In the genomic region with DNA sequence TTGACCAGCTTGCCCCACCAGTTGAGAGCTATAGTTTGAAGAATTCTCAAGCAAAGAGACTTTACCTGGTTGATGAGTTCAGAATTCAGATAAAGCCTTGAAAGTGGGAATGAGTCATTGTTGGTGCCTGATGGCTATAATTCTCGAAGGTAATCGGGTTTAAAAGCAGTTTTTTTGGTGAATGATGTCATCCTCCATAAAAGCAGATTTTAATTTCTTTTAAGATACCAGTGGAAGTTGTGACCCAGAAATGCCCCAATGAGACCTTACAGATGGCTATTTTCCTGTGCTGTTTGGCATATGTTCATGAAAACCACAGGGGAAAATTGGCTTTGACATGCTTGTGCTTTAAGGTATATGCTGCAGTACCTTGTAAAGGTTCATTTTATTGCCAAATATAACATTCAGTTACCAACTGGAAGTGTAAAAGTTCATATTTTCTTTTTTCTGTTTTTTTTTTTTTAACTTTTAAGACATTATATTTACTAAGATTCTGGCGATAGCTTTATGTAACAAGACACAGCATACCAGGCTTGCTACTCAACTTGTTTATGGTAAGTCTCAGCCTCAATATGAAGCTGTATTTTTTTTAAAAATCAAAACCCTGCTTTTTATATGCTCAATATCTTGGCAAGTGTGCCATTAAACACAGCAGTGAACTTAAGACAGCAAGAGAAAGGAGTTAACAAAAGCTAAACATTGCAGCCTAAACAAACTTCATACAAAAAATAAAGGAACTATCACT, we compare ENCODE assay signal across 1 cellular context.
TF ChIP-seq lines count a peak whose summit lies in the region.

No MANE protein-coding gene starts in this region.

TF ChIP-seq in GM23338, 12 proteins besides CTCF, POLR2A, EP300 and RAD21 (continued from another document):
- TF ChIP-seq, protein P1, sequence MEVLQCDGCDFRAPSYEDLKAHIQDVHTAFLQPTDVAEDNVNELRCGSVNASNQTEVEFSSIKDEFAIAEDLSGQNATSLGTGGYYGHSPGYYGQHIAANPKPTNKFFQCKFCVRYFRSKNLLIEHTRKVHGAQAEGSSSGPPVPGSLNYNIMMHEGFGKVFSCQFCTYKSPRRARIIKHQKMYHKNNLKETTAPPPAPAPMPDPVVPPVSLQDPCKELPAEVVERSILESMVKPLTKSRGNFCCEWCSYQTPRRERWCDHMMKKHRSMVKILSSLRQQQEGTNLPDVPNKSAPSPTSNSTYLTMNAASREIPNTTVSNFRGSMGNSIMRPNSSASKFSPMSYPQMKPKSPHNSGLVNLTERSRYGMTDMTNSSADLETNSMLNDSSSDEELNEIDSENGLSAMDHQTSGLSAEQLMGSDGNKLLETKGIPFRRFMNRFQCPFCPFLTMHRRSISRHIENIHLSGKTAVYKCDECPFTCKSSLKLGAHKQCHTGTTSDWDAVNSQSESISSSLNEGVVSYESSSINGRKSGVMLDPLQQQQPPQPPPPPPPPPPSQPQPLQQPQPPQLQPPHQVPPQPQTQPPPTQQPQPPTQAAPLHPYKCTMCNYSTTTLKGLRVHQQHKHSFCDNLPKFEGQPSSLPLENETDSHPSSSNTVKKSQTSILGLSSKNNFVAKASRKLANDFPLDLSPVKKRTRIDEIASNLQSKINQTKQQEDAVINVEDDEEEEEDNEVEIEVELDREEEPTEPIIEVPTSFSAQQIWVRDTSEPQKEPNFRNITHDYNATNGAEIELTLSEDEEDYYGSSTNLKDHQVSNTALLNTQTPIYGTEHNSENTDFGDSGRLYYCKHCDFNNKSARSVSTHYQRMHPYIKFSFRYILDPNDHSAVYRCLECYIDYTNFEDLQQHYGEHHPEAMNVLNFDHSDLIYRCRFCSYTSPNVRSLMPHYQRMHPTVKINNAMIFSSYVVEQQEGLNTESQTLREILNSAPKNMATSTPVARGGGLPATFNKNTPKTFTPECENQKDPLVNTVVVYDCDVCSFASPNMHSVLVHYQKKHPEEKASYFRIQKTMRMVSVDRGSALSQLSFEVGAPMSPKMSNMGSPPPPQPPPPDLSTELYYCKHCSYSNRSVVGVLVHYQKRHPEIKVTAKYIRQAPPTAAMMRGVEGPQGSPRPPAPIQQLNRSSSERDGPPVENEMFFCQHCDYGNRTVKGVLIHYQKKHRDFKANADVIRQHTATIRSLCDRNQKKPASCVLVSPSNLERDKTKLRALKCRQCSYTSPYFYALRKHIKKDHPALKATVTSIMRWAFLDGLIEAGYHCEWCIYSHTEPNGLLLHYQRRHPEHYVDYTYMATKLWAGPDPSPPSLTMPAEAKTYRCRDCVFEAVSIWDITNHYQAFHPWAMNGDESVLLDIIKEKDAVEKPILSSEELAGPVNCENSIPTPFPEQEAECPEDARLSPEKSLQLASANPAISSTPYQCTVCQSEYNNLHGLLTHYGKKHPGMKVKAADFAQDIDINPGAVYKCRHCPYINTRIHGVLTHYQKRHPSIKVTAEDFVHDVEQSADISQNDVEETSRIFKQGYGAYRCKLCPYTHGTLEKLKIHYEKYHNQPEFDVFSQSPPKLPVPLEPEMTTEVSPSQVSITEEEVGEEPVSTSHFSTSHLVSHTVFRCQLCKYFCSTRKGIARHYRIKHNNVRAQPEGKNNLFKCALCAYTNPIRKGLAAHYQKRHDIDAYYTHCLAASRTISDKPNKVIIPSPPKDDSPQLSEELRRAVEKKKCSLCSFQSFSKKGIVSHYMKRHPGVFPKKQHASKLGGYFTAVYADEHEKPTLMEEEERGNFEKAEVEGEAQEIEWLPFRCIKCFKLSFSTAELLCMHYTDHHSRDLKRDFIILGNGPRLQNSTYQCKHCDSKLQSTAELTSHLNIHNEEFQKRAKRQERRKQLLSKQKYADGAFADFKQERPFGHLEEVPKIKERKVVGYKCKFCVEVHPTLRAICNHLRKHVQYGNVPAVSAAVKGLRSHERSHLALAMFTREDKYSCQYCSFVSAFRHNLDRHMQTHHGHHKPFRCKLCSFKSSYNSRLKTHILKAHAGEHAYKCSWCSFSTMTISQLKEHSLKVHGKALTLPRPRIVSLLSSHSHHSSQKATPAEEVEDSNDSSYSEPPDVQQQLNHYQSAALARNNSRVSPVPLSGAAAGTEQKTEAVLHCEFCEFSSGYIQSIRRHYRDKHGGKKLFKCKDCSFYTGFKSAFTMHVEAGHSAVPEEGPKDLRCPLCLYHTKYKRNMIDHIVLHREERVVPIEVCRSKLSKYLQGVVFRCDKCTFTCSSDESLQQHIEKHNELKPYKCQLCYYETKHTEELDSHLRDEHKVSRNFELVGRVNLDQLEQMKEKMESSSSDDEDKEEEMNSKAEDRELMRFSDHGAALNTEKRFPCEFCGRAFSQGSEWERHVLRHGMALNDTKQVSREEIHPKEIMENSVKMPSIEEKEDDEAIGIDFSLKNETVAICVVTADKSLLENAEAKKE (CRISPR knock-in tag; IDR thresholded peaks at IDR 0.05) = no peak
TF ChIP-seq in GM23338: peak in this region for 0.
